Comparison of ENCODE assay signal across 17 cellular contexts in genomic region chr1:111513410-111514020, GRCh38. TPM values are rescaled to one million over a fixed set of nuclear protein-coding genes. Genes with fewer than 3 reads are reported as not detected.
A peak's percentile ranks its signal among the peaks of the same experiment; 100 is the strongest.
DNase-seq lines count a peak whose midpoint lies in the region; ATAC-seq and TF ChIP-seq lines count a peak whose summit lies in the region.
"Had no signal": no experiment of that assay in that cellular context is flagged by ENCODE, and none has a peak within 500 bp of the region (broad histone marks: within the 10 kb centered on the region; RNA-seq: fewer than 3 reads in every experiment).

No MANE protein-coding gene starts in this region.

- H3K27ac Mint-ChIP-seq in activated naive CD8-positive, alpha-beta T cell treated with anti-CD3 and anti-CD28 coated beads for 36 hours, result peak overlapping the region; percentile 34

- WGBS in SK-N-SH (ENCODE audit: low lambda C conversion rate), result 78% methylated on average over 8 of the region's 8 CpGs
- WGBS in sigmoid colon, 2 donors, result 64 to 72% methylated on average over 8 of the region's 8 CpGs

- TF ChIP-seq CTCF in SK-N-SH (IDR thresholded peaks at IDR 0.05) (no peak), sigmoid colon (IDR thresholded peaks at IDR 0.05) (no peak), GM20000 (IDR thresholded peaks at IDR 0.05; ENCODE audit: extremely low read depth, missing control alignments) (no peak)

- POLR2A ChIA-PET in SK-N-SH (lab: Yijun Ruan, JAX), result no interaction called here

- H3K9me3 Mint-ChIP-seq in activated naive CD8-positive, alpha-beta T cell treated with anti-CD3 and anti-CD28 coated beads for 36 hours, result no peaks in the 10 kb centered on the region

- CTCF ChIA-PET in SK-N-SH (lab: Yijun Ruan, JAX), result no interaction called here

- no peak overlapping the region for H3K27ac ChIP-seq in SK-N-SH (ENCODE audit: low read depth in 2 of 2, low read length in 1 of 2)
- H3K27ac ChIP-seq in sigmoid colon, result peak overlapping the region; percentile 9 to 95 (median 94)
- H3K27ac ChIP-seq: KMS-11, SK-N-MC, upper lobe of right lung had no signal

- no peaks in the 10 kb centered on the region for H3K36me3 Mint-ChIP-seq in activated naive CD8-positive, alpha-beta T cell treated with anti-CD3 and anti-CD28 coated beads for 36 hours

- H3K27me3 Mint-ChIP-seq in activated naive CD8-positive, alpha-beta T cell treated with anti-CD3 and anti-CD28 coated beads for 36 hours, result no peaks in the 10 kb centered on the region

- H3K9me2 ChIP-seq in SK-N-SH, result no peaks in the 10 kb centered on the region

- H3K27me3 ChIP-seq in SK-N-SH (ENCODE audit: insufficient read depth), result no peaks in the 10 kb centered on the region
- no peaks in the 10 kb centered on the region for H3K27me3 ChIP-seq in sigmoid colon
- H3K27me3 ChIP-seq: upper lobe of right lung had no signal

- H3K79me2 ChIP-seq in SK-N-SH (ENCODE audit: insufficient read depth), result no peaks in the 10 kb centered on the region

- no peak overlapping the region for H3K9ac ChIP-seq in SK-N-SH
- H3K9ac ChIP-seq: KMS-11 had no signal

- ATAC-seq in SK-N-SH treated with all-trans-retinoic acid at 6 μM for 48 hours (no peak), left ventricle myocardium superior (no peak)
- ATAC-seq: upper lobe of right lung had no signal

- H3K36me3 ChIP-seq in SK-N-SH (replicated peaks in 1 of 2; ENCODE audit: control insufficient read depth in 1 of 2, insufficient read depth in 2 of 2, low read length in 1 of 2), result no peaks in the 10 kb centered on the region
- H3K36me3 ChIP-seq in sigmoid colon, result no peaks in the 10 kb centered on the region
- H3K36me3 ChIP-seq: upper lobe of right lung had no signal

- no peak overlapping the region for H3K4me2 ChIP-seq in SK-N-SH
- H3K4me2 ChIP-seq: KMS-11 had no signal

- H3K4me1 ChIP-seq in SK-N-SH (ENCODE audit: control insufficient read depth in 1 of 2, insufficient read depth in 2 of 2, low read depth in 1 of 2, low read length in 1 of 2), result peaks cover 0 to 8% of the 10 kb centered on the region in 2 experiments; a peak in 1 of 4 replicates
- peaks cover 0 to 82% (median 63%) of the 10 kb centered on the region in 4 donors for H3K4me1 ChIP-seq in sigmoid colon

- no peak overlapping the region for H3K4me3 ChIP-seq in SK-N-SH (ENCODE audit: low read depth in 2 of 2, low read length in 1 of 2)
- no peak overlapping the region for H3K4me3 ChIP-seq in sigmoid colon
- H3K4me3 ChIP-seq: SK-N-MC, upper lobe of right lung had no signal

- no peaks in the 10 kb centered on the region for H3F3A ChIP-seq in SK-N-SH (replicated peaks; ENCODE audit: insufficient read depth)

- no peaks in the 10 kb centered on the region for H3K9me3 ChIP-seq in SK-N-SH
- no peaks in the 10 kb centered on the region for H3K9me3 ChIP-seq in sigmoid colon
- H3K9me3 ChIP-seq: upper lobe of right lung had no signal

- intact Hi-C loops in left ventricle myocardium superior (cut with micrococcal nuclease), result no loop called here
- intact Hi-C loops in sigmoid colon (cut with DNase I), result loop anchor here (1.0 kb wide), 1 partner anchor 137 kb away; no protein-coding TSS in a partner anchor

- in situ Hi-C loops in G401 (cut with HindIII; ENCODE audit: low sequenced_read_pairs), result no loop called here

- no peak for TF ChIP-seq POLR2A in sigmoid colon (IDR thresholded peaks at IDR 0.05)

- no peaks in the 10 kb centered on the region for H4K20me1 ChIP-seq in SK-N-SH (ENCODE audit: insufficient read depth)

- H2AFZ ChIP-seq in SK-N-SH (ENCODE audit: low read depth), result 0 out of 2 replicates have a peak overlapping the region, but pooled peaks have one; percentile 11

- no peak for TF ChIP-seq EP300 in SK-N-SH (IDR thresholded peaks at IDR 0.05; ENCODE audit: borderline replicate concordance in 1 of 2, low read depth in 1 of 2, low read length in 1 of 2)
- TF ChIP-seq EP300 in sigmoid colon (IDR thresholded peaks at IDR 0.05), result no peak

- H3K4me1 Mint-ChIP-seq in activated naive CD8-positive, alpha-beta T cell treated with anti-CD3 and anti-CD28 coated beads for 36 hours, result peaks cover 59% of the 10 kb centered on the region

- DNase-seq in SK-N-SH (peak; percentile 52), left ventricle myocardium superior (peak; percentile 25), sigmoid colon (peak; percentile 77), G401 (ENCODE audit: low spot score) (no peak), HT-29 (ENCODE audit: low spot score) (no peak), GM20000 (ENCODE audit: low spot score) (no peak)
- peak; percentile 34 for DNase-seq in activated naive CD8-positive, alpha-beta T cell treated with anti-CD3 and anti-CD28 coated beads for 36 hours
- DNase-seq: activated CD4-positive, alpha-beta T cell treated with anti-CD3 and anti-CD28 coated beads for 48 hours; activated effector memory CD4-positive, alpha-beta T cell treated with Interleukin-2 at 50 U/mL for 16 hours; central memory CD4-positive, alpha-beta T cell; NCI-H2029; NK-92 treated with Interleukin-12 subunit alpha and Interleukin-12 subunit beta, amount 100 ng/mL, for 24 hours; upper lobe of right lung had no signal

- no peak overlapping the region for H3K4me3 Mint-ChIP-seq in activated naive CD8-positive, alpha-beta T cell treated with anti-CD3 and anti-CD28 coated beads for 36 hours

- no peak for TF ChIP-seq RAD21 in SK-N-SH (IDR thresholded peaks at IDR 0.05; ENCODE audit: low read length)

TF ChIP-seq in SK-N-SH, 30 proteins besides CTCF, POLR2A, EP300 and RAD21:
- TF ChIP-seq JUND (IDR thresholded peaks at IDR 0.05) (no peak), RCOR1 (IDR thresholded peaks at IDR 0.05; ENCODE audit: low read length) (0 out of 2 replicates have a peak, but pooled peaks have one; percentile 10)

TF ChIP-seq in SK-N-SH treated with all-trans-retinoic acid at 6 μM for 48 hours, 23 proteins besides CTCF, POLR2A, EP300 and RAD21 (continues in another document):
- TF ChIP-seq ESRRG (CRISPR knock-in tag; IDR thresholded peaks at IDR 0.05) (no peak), POU6F1 (CRISPR knock-in tag; IDR thresholded peaks at IDR 0.05; ENCODE audit: borderline replicate concordance, low read depth) (no peak), ISL1 (CRISPR knock-in tag; IDR thresholded peaks at IDR 0.05) (no peak), SNAI2 (CRISPR knock-in tag; IDR thresholded peaks at IDR 0.05) (no peak), ZFP3 (CRISPR knock-in tag; IDR thresholded peaks at IDR 0.05) (no peak), OSR1 (CRISPR knock-in tag; IDR thresholded peaks at IDR 0.05) (no peak), BACH2 (CRISPR knock-in tag; IDR thresholded peaks at IDR 0.05; ENCODE audit: borderline replicate concordance) (no peak), ARNTL (CRISPR knock-in tag; IDR thresholded peaks at IDR 0.05; ENCODE audit: borderline replicate concordance, low read depth) (no peak)

RNA-seq across cellular contexts. Expression of gene ADORA3, which starts 10.1 kb away (rescaled TPM):
- polyA plus RNA-seq in SK-N-SH (2012; rRNA removed), result not detected in 2 replicates
- not detected in 2 replicates for polyA plus RNA-seq in SK-N-SH (2012; cell fraction: cytosol; rRNA removed)
- polyA plus RNA-seq in SK-N-SH (2012; cell fraction: nucleus; rRNA removed), result not detected in 2 replicates
- not detected for total RNA-seq in activated naive CD8-positive, alpha-beta T cell treated with anti-CD3 and anti-CD28 coated beads for 36 hours
- total RNA-seq in left ventricle myocardium superior, result 4.1 TPM
- total RNA-seq in sigmoid colon, result 10 to 100 TPM in 2 of 4 donors, 1 to 10 TPM in 2; 3.0 to 12.8 (median 10.4) TPM
- 10 to 100 TPM in 1 of 3 donors, 1 to 10 TPM in 2; 3.0 to 20.6 (median 5.4) TPM for polyA plus RNA-seq in sigmoid colon
- not detected in 2 replicates for total RNA-seq in G401 (2014; rRNA removed; shearing (Covaris generic))
- total RNA-seq in HT-29 (2014; rRNA removed; shearing (Covaris generic)), result not detected in 2 replicates
- total RNA-seq: A172 had no signal

RNA-seq across cellular contexts. Expression of gene TMIGD3, which starts 10.1 kb away (rescaled TPM):
- not detected in 2 replicates for polyA plus RNA-seq in SK-N-SH (2012; rRNA removed)
- polyA plus RNA-seq in SK-N-SH (2012; cell fraction: cytosol; rRNA removed), result not detected in 2 replicates
- polyA plus RNA-seq in SK-N-SH (2012; cell fraction: nucleus; rRNA removed), result not detected in 2 replicates
- total RNA-seq in activated naive CD8-positive, alpha-beta T cell treated with anti-CD3 and anti-CD28 coated beads for 36 hours, result not detected
- 0.64 TPM for total RNA-seq in left ventricle myocardium superior
- total RNA-seq in sigmoid colon, result 1 to 10 TPM; 1.9 to 7.5 (median 5.1) TPM
- polyA plus RNA-seq in sigmoid colon, result 10 to 100 TPM in 1 of 3 donors, 1 to 10 TPM in 2; 3.4 to 29.8 (median 6.6) TPM
- not detected in 2 replicates for total RNA-seq in G401 (2014; rRNA removed; shearing (Covaris generic))
- total RNA-seq in HT-29 (2014; rRNA removed; shearing (Covaris generic)), result not detected in 2 replicates
- total RNA-seq: A172 had no signal

RNA-seq across cellular contexts. Expression of gene C1orf162, which starts 39.7 kb away (rescaled TPM):
- 0.13 and 0.16 TPM in 2 replicates for polyA plus RNA-seq in SK-N-SH (2012; rRNA removed)
- polyA plus RNA-seq in SK-N-SH (2012; cell fraction: cytosol; rRNA removed), result 0.04 and 0.08 TPM in 2 replicates
- 1.3 and 1.4 TPM in 2 replicates for polyA plus RNA-seq in SK-N-SH (2012; cell fraction: nucleus; rRNA removed)
- 1 to 10 TPM; 3.6 to 3.8 TPM for total RNA-seq in activated naive CD8-positive, alpha-beta T cell treated with anti-CD3 and anti-CD28 coated beads for 36 hours
- 8.0 TPM for total RNA-seq in left ventricle myocardium superior
- 10 to 100 TPM; 15.7 to 31.0 (median 21.5) TPM for total RNA-seq in sigmoid colon
- 10 to 100 TPM; 22.8 to 27.0 (median 24.3) TPM for polyA plus RNA-seq in sigmoid colon
- 0.51 TPM in 1 of 2 replicates, not detected in the other for total RNA-seq in G401 (2014; rRNA removed; shearing (Covaris generic))
- not detected in 2 replicates for total RNA-seq in HT-29 (2014; rRNA removed; shearing (Covaris generic))
- total RNA-seq: A172 had no signal

Comparison
In these comparisons a context has a peak if more than half of its experiments do, and no peak if none do; other contexts are left out.
1. DNase-seq: peak in SK-N-SH (single experiment), activated naive CD8-positive, alpha-beta T cell treated with anti-CD3 and anti-CD28 coated beads for 36 hours (single experiment), left ventricle myocardium superior (single experiment) and sigmoid colon (single experiment); none in G401 (single experiment), HT-29 (single experiment) and GM20000 (single experiment).
2. H3K27ac ChIP-seq: peak in sigmoid colon (4 of 4); none in SK-N-SH (0 of 2).